In the genomic region with DNA sequence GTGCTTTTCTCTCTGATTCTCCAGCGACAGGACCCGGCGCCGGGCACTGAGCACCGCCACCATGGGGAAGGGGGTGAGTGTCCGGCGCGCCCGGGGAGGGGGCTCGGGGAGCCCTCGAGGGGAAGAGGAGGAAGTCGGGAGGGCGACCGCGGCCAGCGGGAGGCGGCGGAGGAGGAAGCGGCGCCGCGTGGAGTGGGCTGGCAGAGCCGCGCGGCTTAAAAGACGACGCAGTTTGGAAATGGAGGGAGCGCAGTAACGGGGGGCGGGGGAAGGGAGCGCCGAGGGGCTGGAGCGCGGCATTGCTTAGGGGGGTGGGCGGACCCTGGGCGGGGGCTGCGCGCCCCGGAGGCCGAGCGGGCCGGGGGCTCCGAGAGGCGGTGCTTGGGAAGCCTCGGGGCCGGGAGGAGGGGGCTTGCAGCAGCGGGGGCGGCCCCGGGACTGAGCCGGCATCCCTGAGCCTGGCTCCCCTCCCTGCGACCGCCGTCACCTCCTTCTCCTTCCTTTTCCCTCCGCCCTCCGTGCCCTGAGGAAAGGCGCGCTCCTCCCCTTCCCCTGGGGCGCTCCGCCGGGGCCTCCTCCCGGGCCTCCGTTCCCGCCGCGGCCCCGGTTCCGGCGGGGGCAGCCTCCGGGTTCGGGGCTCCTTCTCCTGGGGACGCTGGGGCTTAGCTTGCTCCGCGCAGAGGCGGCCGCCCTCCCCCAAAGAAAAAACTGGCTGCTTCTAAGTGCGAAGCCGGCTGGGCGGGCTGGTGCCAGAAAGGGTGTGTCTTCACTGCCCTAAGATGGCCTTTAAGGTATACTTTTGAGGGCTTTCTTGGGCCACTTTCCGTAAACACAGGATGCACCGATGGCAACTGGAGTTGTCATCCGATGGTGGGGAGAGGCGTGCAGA, we compare ENCODE assay signal across 8 cellular contexts. TPM values are rescaled to one million over a fixed set of nuclear protein-coding genes. Genes with fewer than 3 reads are reported as not detected.
DNase-seq lines count a peak whose midpoint lies in the region; ATAC-seq and TF ChIP-seq lines count a peak whose summit lies in the region.

No MANE protein-coding gene starts in this region.

- TF ChIP-seq CTCF in heart left ventricle (IDR thresholded peaks at IDR 0.05) (no peak), omental fat pad (IDR thresholded peaks at IDR 0.05) (no peak)

- peak overlapping the region; percentile 98 for H3K4me3 Mint-ChIP-seq in activated naive CD8-positive, alpha-beta T cell treated with anti-CD3 and anti-CD28 coated beads for 36 hours

- peak overlapping the region; percentile 89 to 99 (median 97) for H3K27ac ChIP-seq in heart left ventricle
- peak overlapping the region; percentile 79 for H3K27ac ChIP-seq in trophoblast cell (ENCODE audit: low read depth, low read length)

- H3K4me1 ChIP-seq in heart left ventricle (peaks cover 2 to 58% (median 49%) of the 10 kb centered on the region in 12 donors), trophoblast cell (ENCODE audit: control insufficient read depth in 1 of 2, insufficient read depth in 2 of 2, low read length in 2 of 2) (peaks cover 18 to 20% of the 10 kb centered on the region in 2 experiments)

- in situ Hi-C loops in SK-MEL-5 (cut with HindIII; ENCODE audit: low pct_unique_long_range_greater_than_20kb, low sequenced_read_pairs), result no loop called here

- peak overlapping the region; percentile 49 for H2AK5ac ChIP-seq in trophoblast cell (ENCODE audit: low read length)

- H3K79me1 ChIP-seq in trophoblast cell (ENCODE audit: low read length), result peaks cover 19% of the 10 kb centered on the region

- H3K4me1 Mint-ChIP-seq in activated naive CD8-positive, alpha-beta T cell treated with anti-CD3 and anti-CD28 coated beads for 36 hours, result peaks cover 37% of the 10 kb centered on the region

- H3K14ac ChIP-seq in trophoblast cell (ENCODE audit: low read length), result peak overlapping the region; percentile 94

- no peaks in the 10 kb centered on the region for H3K27me3 Mint-ChIP-seq in activated naive CD8-positive, alpha-beta T cell treated with anti-CD3 and anti-CD28 coated beads for 36 hours

- peak overlapping the region; percentile 90 for H4K8ac ChIP-seq in trophoblast cell (ENCODE audit: low read depth, low read length)

- H3K4me3 ChIP-seq in heart left ventricle (peak overlapping the region; percentile 73 to 95 (median 88)), trophoblast cell (ENCODE audit: low read depth, low read length) (peak overlapping the region; percentile 92)

- H2BK12ac ChIP-seq in trophoblast cell (ENCODE audit: low read length), result peak overlapping the region; percentile 38

- intact Hi-C loops in heart left ventricle (cut with DNase I), result loop anchor here in 7 of 10 donors (5.0 to 10.0 kb wide), 6 partner anchors 44 to 221 kb away; a partner anchor contains a TSS

- H3K4ac ChIP-seq in trophoblast cell (ENCODE audit: low read depth, low read length), result peak overlapping the region; percentile 98

- 0 to 2% (median 1%) methylated on average over 30 to 82 of the region's 82 CpGs for WGBS in heart left ventricle, 4 donors
- no CpG with 5 or more reads among the region's 82 CpGs for WGBS in trophoblast cell (ENCODE audit: extremely low coverage, insufficient coverage, insufficient read length)

- H2BK5ac ChIP-seq in trophoblast cell (ENCODE audit: low read depth, low read length, poor library complexity), result peak overlapping the region; percentile 80

- TF ChIP-seq POLR2A in heart left ventricle (IDR thresholded peaks at IDR 0.05), result peak in 1 of 2 donors; percentile 58

- peak overlapping the region; percentile 76 for H4K91ac ChIP-seq in trophoblast cell (ENCODE audit: low read depth, low read length)

- ATAC-seq in HG03571 (IDR thresholded peaks at IDR 0.05; ENCODE audit: unreplicated experiment), result peak; percentile 0
- ATAC-seq in heart left ventricle, result peak in 3 of 4 donors; percentile 35 to 50 (median 46)
- no peak for ATAC-seq in omental fat pad (ENCODE audit: low FRiP score)

- peaks cover 21% of the 10 kb centered on the region for H3K36me3 Mint-ChIP-seq in activated naive CD8-positive, alpha-beta T cell treated with anti-CD3 and anti-CD28 coated beads for 36 hours

- H3K9me3 Mint-ChIP-seq in activated naive CD8-positive, alpha-beta T cell treated with anti-CD3 and anti-CD28 coated beads for 36 hours, result no peaks in the 10 kb centered on the region

- no peaks in the 10 kb centered on the region for H3K27me3 ChIP-seq in heart left ventricle
- H3K27me3 ChIP-seq in trophoblast cell (ENCODE audit: insufficient read depth, low read length), result no peaks in the 10 kb centered on the region

- H4K12ac ChIP-seq in trophoblast cell (ENCODE audit: low read depth, low read length), result peak overlapping the region; percentile 87

- peak overlapping the region; percentile 93 for H3K9ac ChIP-seq in trophoblast cell (ENCODE audit: low read length)

- peak overlapping the region; percentile 77 for H3K4me2 ChIP-seq in trophoblast cell (ENCODE audit: low read length)

- no peak overlapping the region for H3K23ac ChIP-seq in trophoblast cell (ENCODE audit: low read length)

- peak overlapping the region; percentile 93 for H3K27ac Mint-ChIP-seq in activated naive CD8-positive, alpha-beta T cell treated with anti-CD3 and anti-CD28 coated beads for 36 hours

- DNase-seq in NK-92 treated with Interleukin-12 subunit alpha and Interleukin-12 subunit beta, amount 100 ng/mL, for 24 hours (lab: John Stamatoyannopoulos, UW), result peak; percentile 68
- no peak for DNase-seq in NK-92 (lab: John Stamatoyannopoulos, UW; ENCODE audit: unreplicated experiment)
- peak; percentile 38 for DNase-seq in SK-MEL-5 (ENCODE audit: low read depth, low spot score)
- DNase-seq in activated naive CD8-positive, alpha-beta T cell treated with anti-CD3 and anti-CD28 coated beads for 36 hours, result peak; percentile 62
- DNase-seq in heart left ventricle, result peak; percentile 80 to 84 (median 82)
- DNase-seq in trophoblast cell, result peak; percentile 35 to 68
- DNase-seq in omental fat pad (ENCODE audit: low spot score), result no peak

- H3K79me2 ChIP-seq in trophoblast cell (ENCODE audit: control insufficient read depth, insufficient read depth, low read length, poor library complexity), result peaks cover 22% of the 10 kb centered on the region

- peak overlapping the region; percentile 48 for H2AFZ ChIP-seq in trophoblast cell (ENCODE audit: insufficient read depth, low read length, poor library complexity)

- H3K18ac ChIP-seq in trophoblast cell (ENCODE audit: low read length), result peak overlapping the region; percentile 95

- no peaks in the 10 kb centered on the region for H3K9me3 ChIP-seq in heart left ventricle
- no peaks in the 10 kb centered on the region for H3K9me3 ChIP-seq in trophoblast cell (ENCODE audit: insufficient read depth, low read depth, low read length)

- no peaks in the 10 kb centered on the region for H3K36me3 ChIP-seq in heart left ventricle
- peaks cover 0 to 3% of the 10 kb centered on the region in 2 experiments for H3K36me3 ChIP-seq in trophoblast cell (ENCODE audit: control insufficient read depth in 1 of 2, insufficient read depth in 2 of 2, low read length in 2 of 2)

- H2BK120ac ChIP-seq in trophoblast cell (ENCODE audit: insufficient read depth, low read length, poor library complexity), result peak overlapping the region; percentile 85

RNA-seq across cellular contexts. Expression of a gene that starts 0.7 kb away (rescaled TPM):
- total RNA-seq in SK-MEL-5 (2014; rRNA removed; shearing (Covaris generic)), result 204 and 270 TPM in 2 replicates
- 1,214 and 1,421 TPM in 2 replicates for polyA plus RNA-seq in SK-MEL-5 (2015; cell fraction: cytosol; rRNA removed)
- polyA plus RNA-seq in SK-MEL-5 (2015; cell fraction: nucleus; rRNA removed), result 558 and 602 TPM in 2 replicates
- 100 to 1,000 TPM; 234 to 243 TPM for total RNA-seq in activated naive CD8-positive, alpha-beta T cell treated with anti-CD3 and anti-CD28 coated beads for 36 hours
- total RNA-seq in heart left ventricle (100 to 1,000 TPM; 175 to 436 (median 241) TPM), omental fat pad (100 to 1,000 TPM; 188 to 490 (median 254) TPM)
- 100 to 1,000 TPM; 115 to 896 TPM for polyA plus RNA-seq in heart left ventricle
- polyA plus RNA-seq in trophoblast cell (2013), result 247 and 256 TPM in 2 replicates

Comparison
In these comparisons a context has a peak if more than half of its experiments do, and no peak if none do; other contexts are left out.
1. DNase-seq: peak in NK-92 treated with Interleukin-12 subunit alpha and Interleukin-12 subunit beta, amount 100 ng/mL, for 24 hours (single experiment), SK-MEL-5 (single experiment), activated naive CD8-positive, alpha-beta T cell treated with anti-CD3 and anti-CD28 coated beads for 36 hours (single experiment), heart left ventricle (5 of 5) and trophoblast cell (2 of 2); none in NK-92 (single experiment) and omental fat pad (single experiment).